ENCODE assay signal across 16 cellular contexts in the genomic region with DNA sequence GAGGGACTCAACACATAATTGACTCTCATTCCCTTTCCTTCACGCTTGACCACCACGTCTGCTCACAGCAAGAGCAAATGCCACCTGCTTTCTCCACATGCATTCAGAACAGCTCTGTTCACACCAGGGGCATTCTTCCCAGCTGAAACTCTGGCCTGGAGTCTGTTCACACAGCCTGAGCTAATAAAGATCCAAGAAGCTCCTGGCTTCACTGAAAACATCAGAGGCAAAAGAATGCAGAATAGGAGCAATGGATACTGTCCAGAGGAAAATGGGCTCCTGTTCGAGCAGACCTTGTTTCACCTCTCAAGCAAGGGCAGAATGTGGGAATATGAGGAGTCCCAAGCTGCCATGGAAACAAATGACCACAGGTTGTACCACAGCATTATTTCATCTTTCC.
"Had no signal": no experiment of that assay in that cellular context is flagged by ENCODE, and none has a peak within 500 bp of the region (broad histone marks: within the 10 kb centered on the region; RNA-seq: fewer than 3 reads in every experiment).

No MANE protein-coding gene starts in this region.

- ATAC-seq: gastrocnemius medialis; naive thymus-derived CD8-positive, alpha-beta T cell; stimulated activated naive CD8-positive, alpha-beta T cell treated with anti-CD3 and anti-CD28 coated beads, Interleukin-15, Interleukin-2, amounts not matched to agents 100 U/mL and 50 U/mL, for 24 hours; T-cell had no signal

- H3K4me3 Mint-ChIP-seq: activated B cell treated with CpG ODN at 0.5 μM for 24 hours; activated CD4-positive, alpha-beta memory T cell treated with anti-CD3 and anti-CD28 coated beads for 36 hours; activated naive CD8-positive, alpha-beta T cell; brain; naive thymus-derived CD8-positive, alpha-beta T cell; T-cell had no signal

- H3K9me3 ChIP-seq: gastrocnemius medialis, heart right ventricle, tibial nerve, uterus had no signal

- H3K4me1 ChIP-seq: gastrocnemius medialis, parathyroid adenoma had no signal

- H3K36me3 ChIP-seq: gastrocnemius medialis, heart right ventricle, tibial nerve, uterus had no signal

- H3K27ac ChIP-seq: coronary artery, gastrocnemius medialis, heart right ventricle, parathyroid adenoma, tibial nerve, uterus had no signal

- H3K9ac ChIP-seq: parathyroid adenoma had no signal

- H3K9me3 Mint-ChIP-seq: activated CD4-positive, alpha-beta memory T cell treated with anti-CD3 and anti-CD28 coated beads for 36 hours; brain; naive thymus-derived CD8-positive, alpha-beta T cell; T-cell had no signal

- H3K27me3 ChIP-seq: gastrocnemius medialis, tibial nerve, uterus had no signal

- H2AFZ ChIP-seq: parathyroid adenoma had no signal

- H3K27ac Mint-ChIP-seq: activated B cell treated with CpG ODN at 0.5 μM for 24 hours; activated CD4-positive, alpha-beta memory T cell treated with anti-CD3 and anti-CD28 coated beads for 36 hours; activated naive CD8-positive, alpha-beta T cell; T-cell had no signal

- H3K4me3 ChIP-seq: coronary artery, gastrocnemius medialis, heart right ventricle, tibial nerve, uterus had no signal

- H3K36me3 Mint-ChIP-seq: activated CD4-positive, alpha-beta memory T cell treated with anti-CD3 and anti-CD28 coated beads for 36 hours; activated naive CD8-positive, alpha-beta T cell; brain; naive thymus-derived CD8-positive, alpha-beta T cell; T-cell had no signal

- DNase-seq: activated B cell treated with CpG ODN at 0.5 μM for 24 hours; activated CD4-positive, alpha-beta memory T cell treated with anti-CD3 and anti-CD28 coated beads for 36 hours; activated CD4-positive, alpha-beta T cell treated with anti-CD3 and anti-CD28 coated beads for 4 hours; central memory CD4-positive, alpha-beta T cell; gastrocnemius medialis; heart right ventricle; mesenchymal stem cell; naive thymus-derived CD8-positive, alpha-beta T cell; stimulated activated naive CD8-positive, alpha-beta T cell treated with anti-CD3 and anti-CD28 coated beads, Interleukin-15, Interleukin-2, amounts not matched to agents 100 U/mL and 50 U/mL, for 24 hours; T-cell; uterus had no signal

- H3K4me1 Mint-ChIP-seq: activated B cell treated with CpG ODN at 0.5 μM for 24 hours; naive thymus-derived CD8-positive, alpha-beta T cell; T-cell had no signal
